In the genomic region with DNA sequence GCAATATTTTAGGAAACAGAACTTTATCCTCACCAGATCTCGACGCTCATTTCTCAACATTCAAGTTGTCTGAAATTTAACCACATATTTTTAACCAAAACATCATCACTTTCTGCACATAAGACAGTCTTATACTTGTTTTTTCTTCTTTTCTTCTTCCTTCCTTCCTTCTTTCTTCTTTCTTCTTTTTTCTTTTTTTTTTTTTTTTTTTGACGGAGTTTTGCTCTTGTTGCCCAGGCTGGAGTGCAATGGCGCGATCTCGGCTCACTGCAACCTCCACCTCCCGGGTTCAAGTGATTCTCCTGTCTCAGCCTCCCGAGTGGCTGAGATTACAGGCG, we compare ENCODE assay signal across 1 cellular context.
TF ChIP-seq lines count a peak whose summit lies in the region.

No MANE protein-coding gene starts in this region.

TF ChIP-seq in HEK293, 187 proteins besides CTCF, POLR2A, EP300 and RAD21:
- TF ChIP-seq ZNF366 (tag by site-specific recombination; conservative IDR thresholded peaks at IDR 0.05): peak; percentile 64
